Comparison of ENCODE assay signal across 36 cellular contexts in the genomic region with DNA sequence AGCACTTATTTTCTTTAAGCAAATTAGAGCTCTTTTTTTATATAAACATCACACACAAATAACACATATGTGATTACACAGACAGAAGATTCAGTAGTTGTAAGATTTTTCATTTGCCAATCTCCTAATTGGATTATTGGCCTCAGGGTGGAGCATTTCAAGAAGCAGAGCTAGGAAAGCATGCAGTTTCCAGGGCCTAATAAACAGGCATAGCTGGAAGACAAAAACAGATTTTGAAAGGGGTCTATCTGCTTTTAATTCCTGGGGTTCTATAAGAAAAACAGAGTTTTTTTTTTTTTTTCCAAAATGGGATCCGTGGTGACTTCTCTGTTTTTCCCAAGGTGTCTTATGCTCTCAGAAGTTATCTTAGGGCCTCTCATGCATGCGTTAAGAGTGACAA. TPM values are rescaled to one million over a fixed set of nuclear protein-coding genes. Genes with fewer than 3 reads are reported as not detected.
"Had no signal": no experiment of that assay in that cellular context is flagged by ENCODE, and none has a peak within 500 bp of the region (broad histone marks: within the 10 kb centered on the region; RNA-seq: fewer than 3 reads in every experiment).

No MANE protein-coding gene starts in this region.

- H3K4me3 ChIP-seq: adrenal gland, body of pancreas, breast epithelium had no signal

- H3K9me3 ChIP-seq: adrenal gland, body of pancreas, breast epithelium had no signal

- H3K36me3 ChIP-seq: adrenal gland, brain microvascular endothelial cell, breast epithelium had no signal

- H3K4me1 ChIP-seq: breast epithelium had no signal

- DNase-seq: activated B cell treated with CpG ODN at 0.5 μM for 24 hours; activated CD4-positive, alpha-beta memory T cell treated with anti-CD3 and anti-CD28 coated beads for 36 hours; activated CD4-positive, alpha-beta T cell treated with anti-CD3 and anti-CD28 coated beads for 4 hours; activated CD4-positive, alpha-beta T cell treated with anti-CD3 and anti-CD28 coated beads, Interleukin-2, amount 10 ng/mL, durations not matched to agents 24 days and 14 days; activated CD4-positive, alpha-beta T cell treated with anti-CD3 and anti-CD28 coated beads, Interleukin-2, amount 50 U/mL, for 1 hour; activated CD4-positive, alpha-beta T cell treated with anti-CD3 and anti-CD28 coated beads, Interleukin-2, amount 50 U/mL, for 4 hours; activated CD4-positive, CD25-positive, alpha-beta regulatory T cell treated with anti-CD3 and anti-CD28 coated beads, Interleukin-2, amount 50 U/mL, for 72 hours; activated CD8-positive, alpha-beta memory T cell treated with anti-CD3 and anti-CD28 coated beads, Interleukin-2, amount 50 U/mL, for 4 hours; activated CD8-positive, alpha-beta T cell treated with anti-CD3 and anti-CD28 coated beads for 36 hours; activated effector memory CD4-positive, alpha-beta T cell treated with anti-CD3 and anti-CD28 coated beads, Interleukin-2, amount 50 U/mL, for 16 hours; activated gamma-delta T cell treated with Interleukin-2 at 50 U/mL for 16 hours; activated naive CD4-positive, alpha-beta T cell; activated naive CD4-positive, alpha-beta T cell treated with anti-CD3 and anti-CD28 coated beads for 36 hours; activated naive CD4-positive, alpha-beta T cell treated with anti-CD3 and anti-CD28 coated beads, Interleukin-2, amount 50 U/mL, for 16 hours; activated naive CD8-positive, alpha-beta T cell treated with anti-CD3 and anti-CD28 coated beads for 36 hours; activated T-cell treated with anti-CD3 and anti-CD28 coated beads for 4 hours; activated T-cell treated with anti-CD3 and anti-CD28 coated beads, Interleukin-2, amount 50 U/mL, for 1 hour; activated T-cell treated with anti-CD3 and anti-CD28 coated beads, Interleukin-2, amount 50 U/mL, for 4 hours; activated T-cell treated with anti-CD3 and anti-CD28 coated beads, Interleukin-2, amount 50 U/mL, for 72 hours; adrenal gland; amniotic stem cell; aorta; body of pancreas; brain microvascular endothelial cell; central memory CD4-positive, alpha-beta T cell; T-helper 2 cell; T-helper 9 cell had no signal

- H3K27ac ChIP-seq: adrenal gland, body of pancreas, brain microvascular endothelial cell, breast epithelium, VCaP had no signal

- H3K27me3 ChIP-seq: adrenal gland, body of pancreas, brain microvascular endothelial cell, breast epithelium had no signal

RNA-seq across cellular contexts. Expression of a gene that starts 7.6 kb away (rescaled TPM):
- total RNA-seq: activated B cell treated with CpG ODN at 0.5 μM for 24 hours; activated CD4-positive, alpha-beta memory T cell treated with anti-CD3 and anti-CD28 coated beads for 36 hours; activated CD4-positive, alpha-beta T cell treated with anti-CD3 and anti-CD28 coated beads, Interleukin-2, amount 10 ng/mL, durations not matched to agents 24 days and 14 days; activated CD8-positive, alpha-beta memory T cell treated with anti-CD3 and anti-CD28 coated beads for 36 hours; activated CD8-positive, alpha-beta T cell treated with anti-CD3 and anti-CD28 coated beads for 36 hours; activated naive CD4-positive, alpha-beta T cell treated with anti-CD3 and anti-CD28 coated beads for 36 hours; activated naive CD4-positive, alpha-beta T cell treated with anti-CD3 and anti-CD28 coated beads, Interleukin-2, amount 50 U/mL, for 72 hours; activated naive CD8-positive, alpha-beta T cell treated with anti-CD3 and anti-CD28 coated beads for 36 hours; activated T-cell treated with anti-CD3 and anti-CD28 coated beads, Interleukin-2, amount 50 U/mL, for 4 hours; activated T-cell treated with anti-CD3 and anti-CD28 coated beads, Interleukin-2, amount 50 U/mL, for 72 hours; activated T-helper 1 cell treated with anti-CD3 and anti-CD28 coated beads, Interleukin-12 subunit alpha, Interleukin-12 subunit beta, Interleukin-2, Interleukin-4 antibody, amounts not matched to agents 30 ng/mL and 10 ng/mL and 1 ng/mL, durations not matched to agents 14 hours and 24 hours and 36 hours; activated T-helper 17 cell treated with anti-CD3 and anti-CD28 coated beads, Interleukin-2, amount 50 U/mL, for 72 hours; astrocyte; body of pancreas; cardiac septum; cerebellum had no signal
- polyA plus RNA-seq: aorta had no signal

RNA-seq across cellular contexts. Expression of a gene that starts 22.2 kb away (rescaled TPM):
- total RNA-seq: activated B cell treated with CpG ODN at 0.5 μM for 24 hours; activated CD4-positive, alpha-beta memory T cell treated with anti-CD3 and anti-CD28 coated beads for 36 hours; activated CD4-positive, alpha-beta T cell treated with anti-CD3 and anti-CD28 coated beads, Interleukin-2, amount 10 ng/mL, durations not matched to agents 24 days and 14 days; activated CD8-positive, alpha-beta memory T cell treated with anti-CD3 and anti-CD28 coated beads for 36 hours; activated CD8-positive, alpha-beta T cell treated with anti-CD3 and anti-CD28 coated beads for 36 hours; activated naive CD4-positive, alpha-beta T cell treated with anti-CD3 and anti-CD28 coated beads for 36 hours; activated naive CD4-positive, alpha-beta T cell treated with anti-CD3 and anti-CD28 coated beads, Interleukin-2, amount 50 U/mL, for 72 hours; activated naive CD8-positive, alpha-beta T cell treated with anti-CD3 and anti-CD28 coated beads for 36 hours; activated T-cell treated with anti-CD3 and anti-CD28 coated beads, Interleukin-2, amount 50 U/mL, for 4 hours; activated T-cell treated with anti-CD3 and anti-CD28 coated beads, Interleukin-2, amount 50 U/mL, for 72 hours; activated T-helper 1 cell treated with anti-CD3 and anti-CD28 coated beads, Interleukin-12 subunit alpha, Interleukin-12 subunit beta, Interleukin-2, Interleukin-4 antibody, amounts not matched to agents 30 ng/mL and 10 ng/mL and 1 ng/mL, durations not matched to agents 14 hours and 24 hours and 36 hours; adrenal gland; aorta; astrocyte; body of pancreas; breast epithelium; cardiac septum; cerebellum had no signal
- polyA plus RNA-seq: adrenal gland, aorta had no signal
